9 cellular contexts compared by ENCODE assay signal in genomic region chr4:99815597-99816011, GRCh38. TPM values are rescaled to one million over a fixed set of nuclear protein-coding genes. Genes with fewer than 3 reads are reported as not detected.
A peak's percentile ranks its signal among the peaks of the same experiment; 100 is the strongest.
DNase-seq lines count a peak whose midpoint lies in the region; ATAC-seq, FAIRE-seq and TF ChIP-seq lines count a peak whose summit lies in the region.
"Had no signal": no experiment of that assay in that cellular context is flagged by ENCODE, and none has a peak within 500 bp of the region (broad histone marks: within the 10 kb centered on the region; RNA-seq: fewer than 3 reads in every experiment).

No MANE protein-coding gene starts in this region.

- no peaks in the 10 kb centered on the region for H3K9me2 ChIP-seq in HCT116 (ENCODE audit: insufficient read depth)

- POLR2A ChIA-PET in HCT116 (lab: Charles Lee) (no interaction called here), GM12878 (lab: Charles Lee) (interaction anchor here (0.7 to 3.1 kb wide), 4 partner anchors 31 to 252 kb away, joined by 3 to 29 read pairs (median 16); partner anchors contain the start of genes DNAJB14 and TRMT10A)

- peak overlapping the region; percentile 55 for H2AFZ ChIP-seq in HCT116 (ENCODE audit: low read depth, low read length, poor library complexity, severe bottlenecking)
- H2AFZ ChIP-seq in GM12878 (ENCODE audit: control insufficient read depth, low read depth, low read length): peak overlapping the region; percentile 44

- SMC1A ChIA-PET in GM12878 (lab: Charles Lee; ENCODE audit: uncharacterized antibody, unreplicated experiment): interaction anchor here (0.7 to 6.1 kb wide), 8 partner anchors 9 to 131 kb away, joined by 3 to 75 read pairs (median 18); partner anchors contain the start of gene DNAJB14

- TF ChIP-seq EP300 in GM12878 (IDR thresholded peaks at IDR 0.05; ENCODE audit: borderline replicate concordance in 1 of 2, control insufficient read depth in 1 of 2, low read depth in 2 of 2, low read length in 2 of 2): no peak

- H3K27me3 ChIP-seq in HCT116 (ENCODE audit: insufficient read depth, low read length) (no peaks in the 10 kb centered on the region), GM12878 (replicated peaks in 1 of 2; ENCODE audit: control insufficient read depth in 2 of 2, insufficient read depth in 2 of 2, low read length in 1 of 2) (no peaks in the 10 kb centered on the region), pancreas (no peaks in the 10 kb centered on the region)
- H3K27me3 ChIP-seq: heart left ventricle had no signal

- intact Hi-C loops in HCT116 (cut with micrococcal nuclease) (no loop called here), GM12878 (cut with micrococcal nuclease; ENCODE audit: unreplicated experiment) (loop anchor here (1.0 kb wide), 2 partner anchors 36 to 134 kb away; no protein-coding TSS in a partner anchor), pancreas (cut with DNase I) (loop anchor here in 1 of 3 donors (10.0 kb wide), 1 partner anchor 129 kb away; the partner anchor contains the start of gene DNAJB14)

- ATAC-seq in HCT116 (peak; percentile 82), GM12878 (no peak), pancreas (peak; percentile 88 to 94 (median 92)), GM18858 (IDR thresholded peaks at IDR 0.05; ENCODE audit: unreplicated experiment) (no peak), GM18867 (IDR thresholded peaks at IDR 0.05; ENCODE audit: unreplicated experiment) (no peak), HG03354 (IDR thresholded peaks at IDR 0.05; ENCODE audit: poor library complexity, severe bottlenecking, unreplicated experiment) (no peak), HG03342 (IDR thresholded peaks at IDR 0.05; ENCODE audit: unreplicated experiment) (no peak)

- RAD21 ChIA-PET in HCT116 (lab: Charles Lee; ENCODE audit: low non-redundant PET in 1 of 2, low total read pairs in 2 of 2, uncharacterized antibody in 2 of 2, unreplicated experiment in 2 of 2): no interaction called here
- RAD21 ChIA-PET in GM12878 (lab: Charles Lee; ENCODE audit: unreplicated experiment): interaction anchor here (2.4 to 4.1 kb wide), 5 partner anchors 7 to 132 kb away, joined by 8 to 43 read pairs (median 38); partner anchors contain the start of gene DNAJB14

- H3K4me2 ChIP-seq in HCT116 (ENCODE audit: low read length) (peak overlapping the region; percentile 53), GM12878 (ENCODE audit: control insufficient read depth, insufficient read depth) (no peak overlapping the region; the same call in 1 of the 2 replicates)

- CTCF ChIA-PET in HCT116 (lab: Charles Lee): interaction anchor here (0.7 kb wide), 1 partner anchor 22 kb away, joined by 3 read pairs; no protein-coding TSS in a partner anchor
- CTCF ChIA-PET in GM12878 (lab: Yijun Ruan, JAX): interaction anchor here (1.0 to 2.9 kb wide), 8 partner anchors 7 to 131 kb away, joined by 3 to 30 read pairs (median 5); partner anchors contain the start of gene DNAJB14

- FAIRE-seq in GM12878 (lab: Jason Lieb, UNC) (no peak), pancreas (lab: Jason Lieb, UNC) (no peak)

- H3K4me1 ChIP-seq in HCT116 (ENCODE audit: control insufficient read depth in 1 of 2, insufficient read depth in 2 of 2, low read length in 2 of 2): peaks cover 2 to 22% of the 10 kb centered on the region in 2 experiments; a peak in 2 of 4 replicates
- peaks cover 11% of the 10 kb centered on the region for H3K4me1 ChIP-seq in GM12878 (ENCODE audit: control insufficient read depth, insufficient read depth, low read length)
- H3K4me1 ChIP-seq in pancreas: peaks cover 4 to 7% (median 6%) of the 10 kb centered on the region in 3 donors

- no peak for TF ChIP-seq POLR2A in HCT116 (IDR thresholded peaks at IDR 0.05; ENCODE audit: borderline replicate concordance, extremely low read depth, insufficient read depth, insufficient read length)
- TF ChIP-seq POLR2A in GM12878 (IDR thresholded peaks at IDR 0.05; ENCODE audit: low read depth, low read length): no peak

- 39% methylated on average over 1 of the region's 1 CpG for WGBS in GM12878 (ENCODE audit: insufficient coverage, insufficient replicate concordance, low lambda C conversion rate, missing lambda C conversion rate)
- 33 to 40% methylated on average over 1 of the region's 1 CpG for WGBS in pancreas, 2 donors

- H3K36me3 ChIP-seq in HCT116 (ENCODE audit: control insufficient read depth in 1 of 2, insufficient read depth in 2 of 2, low read length in 2 of 2) (no peaks in the 10 kb centered on the region), GM12878 (ENCODE audit: control insufficient read depth in 2 of 2, insufficient read depth in 2 of 2, low read length in 1 of 2) (0 out of 4 replicates have a peak, but pooled peaks cover 0 to 4% of the 10 kb centered on the region in 2 experiments), pancreas (no peaks in the 10 kb centered on the region)
- H3K36me3 ChIP-seq: heart left ventricle had no signal

- TF ChIP-seq RAD21 in HCT116 (IDR thresholded peaks at IDR 0.05; ENCODE audit: low read depth) (peak; percentile 17; the same call in 1 of the 2 replicates), GM12878 (IDR thresholded peaks at IDR 0.05; ENCODE audit: insufficient read depth, low read depth, low read length) (no peak)

- in situ Hi-C loops in GM12878 (cut with MboI): no loop called here

- H3K9me3 ChIP-seq in HCT116 (ENCODE audit: control insufficient read depth in 1 of 2, insufficient read depth in 1 of 2, low read depth in 1 of 2, low read length in 2 of 2): no peaks in the 10 kb centered on the region
- no peaks in the 10 kb centered on the region; the same call in 2 of the 3 replicates for H3K9me3 ChIP-seq in GM12878 (replicated peaks; ENCODE audit: control insufficient read depth, insufficient read depth, low read length)
- no peaks in the 10 kb centered on the region for H3K9me3 ChIP-seq in pancreas
- H3K9me3 ChIP-seq: heart left ventricle had no signal

- TF ChIP-seq CTCF in HCT116 (IDR thresholded peaks at IDR 0.05 in 2 of 3, conservative IDR thresholded peaks at IDR 0.05 in 1 of 3; ENCODE audit: borderline replicate concordance in 1 of 3, insufficient read depth in 1 of 3, low read depth in 2 of 3, low read length in 2 of 3) (no peak), GM12878 (IDR thresholded peaks at IDR 0.05 in 2 of 3, conservative IDR thresholded peaks at IDR 0.05 in 1 of 3; ENCODE audit: control insufficient read depth in 2 of 3, extremely low read depth in 1 of 3, insufficient read depth in 1 of 3, low read depth in 3 of 3, low read length in 3 of 3) (no peak), pancreas (IDR thresholded peaks at IDR 0.05) (no peak)

- BruUV-seq in HCT116 (replicated peaks; lab: Mats Ljungman, UMichigan) (no TSS peak), GM12878 (replicated peaks; lab: Mats Ljungman, UMichigan) (no TSS peak)

- H3K9ac ChIP-seq in HCT116 (ENCODE audit: low read length) (0 out of 2 replicates have a peak overlapping the region, but pooled peaks have one; percentile 15), GM12878 (ENCODE audit: control insufficient read depth, insufficient read depth, low read length) (no peak overlapping the region)

- DNase-seq in HCT116 (ENCODE audit: low read depth, low spot score) (peak; percentile 78), NCI-H2107 treated with DMSO at 0.1 percent for 48 hours (lab: John Stamatoyannopoulos, UW; ENCODE audit: unreplicated experiment) (peak; percentile 48), GM12878 (ENCODE audit: low read depth, low spot score) (no peak), pancreas (peak in 4 of 6 donors; percentile 57 to 76 (median 72))
- DNase-seq: heart left ventricle had no signal

- H4K20me1 ChIP-seq in HCT116 (ENCODE audit: insufficient read depth) (no peaks in the 10 kb centered on the region), GM12878 (ENCODE audit: control insufficient read depth, insufficient read depth) (no peaks in the 10 kb centered on the region)

- H3K79me2 ChIP-seq in HCT116 (ENCODE audit: insufficient read depth, low read length): no peaks in the 10 kb centered on the region
- peaks cover 43% of the 10 kb centered on the region for H3K79me2 ChIP-seq in GM12878 (ENCODE audit: control insufficient read depth, insufficient read depth, low read length)

- no peak overlapping the region for H3K27ac ChIP-seq in HCT116 (ENCODE audit: low read depth, low read length)
- no peak overlapping the region for H3K27ac ChIP-seq in GM12878 (ENCODE audit: control insufficient read depth, insufficient read depth)
- peak overlapping the region in 3 of 4 donors; percentile 7 to 59 (median 43) for H3K27ac ChIP-seq in pancreas

- H3K4me3 ChIP-seq in HCT116 (replicated peaks in 1 of 2; ENCODE audit: low read depth in 1 of 2, low read length in 2 of 2) (no peak overlapping the region), GM12878 (no peak overlapping the region), pancreas (no peak overlapping the region)

TF ChIP-seq in HCT116, 20 proteins besides CTCF, POLR2A, EP300 and RAD21 (continues in another document):
- TF ChIP-seq SP1 (IDR thresholded peaks at IDR 0.05; ENCODE audit: low read depth): peak; percentile 78

TF ChIP-seq in GM12878, 131 proteins besides CTCF, POLR2A, EP300 and RAD21 (continues in another document):
- TF ChIP-seq ZNF384 (IDR thresholded peaks at IDR 0.05; ENCODE audit: borderline replicate concordance, low read depth, low read length) (no peak), GABPA (IDR thresholded peaks at IDR 0.05; ENCODE audit: low read depth) (no peak)

RNA-seq across cellular contexts. Expression of gene DAPP1, which starts 1.0 kb away (rescaled TPM):
- total RNA-seq in HCT116 (2021; ENCODE audit: unreplicated experiment) (0.76 TPM), GM12878 (2014; rRNA removed) (64.7 and 82.2 TPM in 2 replicates), GM12878 (2014; rRNA removed; fragmentation: Illumina TruSeq; extraction: Trizol) (82.6 and 84.0 TPM in 2 replicates), GM12878 (2021) (46.4 and 46.5 TPM in 2 replicates), pancreas (1 to 10 TPM in 2 of 6 donors, under 1 TPM in 4; 0.16 to 2.7 (median 0.54) TPM)
- polyA plus RNA-seq in HCT116 (2012): 0.80 and 1.4 TPM in 2 replicates
- total RNA-seq in GM12878 (2013; cell fraction: nucleolus; rRNA removed): 105 and 113 TPM in 2 replicates
- 20.0 TPM for polyA plus RNA-seq in GM12878 (2011; ENCODE audit: low read depth)
- polyA plus RNA-seq in GM12878 (2011; rRNA removed) (97.9 and 136 TPM in 2 replicates), GM12878 (2014; fragmentation: Illumina TruSeq; extraction: Trizol) (81.3 and 113 TPM in 2 replicates), GM12878 (2014; fragmentation: Nextera tagmentation; extraction: Ambion mirVana) (100 to 1,000 TPM; 104 to 147 TPM), GM12878 (2014; rRNA removed) (49.3 and 67.2 TPM in 2 replicates), GM12878 (2016; fragmentation: Nextera tagmentation; extraction: Ambion mirVana) (10 to 100 TPM; 58.9 to 66.9 TPM), pancreas (under 1 TPM; 0.09 to 0.19 TPM)
- polyA plus RNA-seq in GM12878 (2011; cell fraction: cytosol; rRNA removed): 51.3 and 63.8 TPM in 2 replicates
- polyA plus RNA-seq in GM12878 (2011; cell fraction: nucleus; rRNA removed): 74.6 and 75.6 TPM in 2 replicates
- polyA plus RNA-seq in GM12878 (2012): 20.5 and 31.0 TPM in 2 replicates
- 125 and 132 TPM in 2 replicates for polyA minus RNA-seq in GM12878 (2011; rRNA and poly(A)+ RNA removed)
- 32.2 and 35.4 TPM in 2 replicates for polyA minus RNA-seq in GM12878 (2011; cell fraction: cytosol; rRNA and poly(A)+ RNA removed)
- 54.5 and 77.5 TPM in 2 replicates for polyA minus RNA-seq in GM12878 (2011; cell fraction: nucleus; rRNA and poly(A)+ RNA removed)

Comparison
In these comparisons a context has a peak if more than half of its experiments do, and no peak if none do; other contexts are left out.
1. ATAC-seq: peak in HCT116 (single experiment) and pancreas (4 of 4); none in GM12878 (single experiment), GM18858 (single experiment), GM18867 (single experiment), HG03354 (single experiment) and HG03342 (single experiment).
2. H3K27ac ChIP-seq: peak in pancreas (3 of 4); none in HCT116 (single experiment) and GM12878 (single experiment).
3. RNA of gene DAPP1, which starts 1.0 kb away (total RNA-seq): 46.4 to 113 TPM in GM12878; 0.76 TPM in HCT116 (single experiment) and 0.16 to 2.7 TPM in pancreas; every median in the first group is over 10 times any median in the second.
4. Of the 18 proteins assayed by ChIP-seq in both GM12878 and HCT116: peak only in GM12878: none; only in HCT116: CBX3, CEBPB, JUND, MAX, RAD21, SIN3A and 1 more; in both: none; in neither: 11.